In the genomic region with DNA sequence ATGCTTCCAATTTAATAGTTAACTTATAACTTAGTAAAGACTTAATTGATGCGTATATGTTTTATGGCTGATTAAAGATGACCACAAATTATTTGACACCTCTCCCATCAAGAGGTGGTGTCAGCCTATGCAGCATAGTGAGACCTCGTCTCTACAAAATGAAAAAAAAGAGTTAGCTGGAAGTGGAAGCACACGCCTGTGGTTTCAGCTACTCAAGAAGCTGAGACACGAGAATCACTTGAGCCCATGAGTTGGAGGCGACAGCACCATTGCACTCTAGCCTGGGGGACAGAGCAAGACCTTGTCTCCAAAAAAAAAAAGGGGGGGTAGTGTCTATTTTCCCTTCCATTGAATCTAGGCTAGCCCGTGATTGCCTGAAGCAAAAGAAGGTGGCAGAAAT, we compare ENCODE assay signal across 32 cellular contexts.
A peak's percentile ranks its signal among the peaks of the same experiment; 100 is the strongest.
DNase-seq lines count a peak whose midpoint lies in the region; ATAC-seq and TF ChIP-seq lines count a peak whose summit lies in the region.
"Had no signal": no experiment of that assay in that cellular context is flagged by ENCODE, and none has a peak within 500 bp of the region (broad histone marks: within the 10 kb centered on the region; RNA-seq: fewer than 3 reads in every experiment).

No MANE protein-coding gene starts in this region.

- TF ChIP-seq CTCF in HFFc6 (IDR thresholded peaks at IDR 0.05) = no peak

- no peaks in the 10 kb centered on the region for H3K36me3 ChIP-seq in CD4-positive, alpha-beta memory T cell (ENCODE audit: insufficient read depth, low read length)
- H3K36me3 ChIP-seq: BE2C, BLaER1 had no signal

- POLR2A ChIA-PET in CD4-positive, alpha-beta memory T cell (lab: Charles Lee; ENCODE audit: partially characterized antibody) = interaction anchor here (0.8 kb wide), 1 partner anchor 194 kb away, joined by 3 read pairs; the partner anchor contains the start of gene YME1L1

- no peaks in the 10 kb centered on the region for H3K27me3 ChIP-seq in CD4-positive, alpha-beta memory T cell (ENCODE audit: insufficient read depth, low read length)
- H3K27me3 ChIP-seq: BE2C; BLaER1; BLaER1 treated with 17β-estradiol and CSF1 and Interleukin-3, amounts not matched to agents 10 nM and 100 nM had no signal

- DNase-seq in CD4-positive, alpha-beta memory T cell = no peak
- DNase-seq in T-helper 17 cell (no peak), glomerular visceral epithelial cell (ENCODE audit: extremely low spot score) (peak; percentile 6), HK-2 (ENCODE audit: unreplicated experiment) (no peak), HFFc6 (no peak)
- DNase-seq: 8988T; ACHN; AML-193; BE2C; C1 segment of cervical spinal cord; Caco-2; Calu3; CD4-positive, alpha-beta T cell; CD4-positive, CD25-positive, alpha-beta regulatory T cell; CD8-positive, alpha-beta memory T cell; CD8-positive, alpha-beta T cell; COR-L47; DMS 273 treated with DMSO at 0.1 percent for 48 hours; DMS153; DMS53; DMS79; DMS79 treated with DMSO at 0.1 percent for 48 hours; DND-41; EL had no signal

- intact Hi-C loops in CD4-positive, alpha-beta memory T cell (cut with micrococcal nuclease) = no loop called here

- no peaks in the 10 kb centered on the region for H3K9me3 ChIP-seq in CD4-positive, alpha-beta memory T cell (ENCODE audit: control insufficient read depth in 1 of 2, low read length in 2 of 2)
- H3K9me3 ChIP-seq in T-helper 17 cell (ENCODE audit: control insufficient read depth, low read length, poor library complexity, severe bottlenecking) = no peaks in the 10 kb centered on the region
- H3K9me3 ChIP-seq: A549; BE2C; BLaER1; BLaER1 treated with 17β-estradiol and CSF1 and Interleukin-3, amounts not matched to agents 10 nM and 100 nM; Caco-2 had no signal

- H3K4me3 ChIP-seq in CD4-positive, alpha-beta memory T cell (ENCODE audit: low read length in 2 of 2) = no peak overlapping the region
- H3K4me3 ChIP-seq: A549; BLaER1; BLaER1 treated with 17β-estradiol and CSF1 and Interleukin-3, amounts not matched to agents 10 nM and 100 nM had no signal

- peaks cover 0 to 3% (median 0%) of the 10 kb centered on the region in 8 donors for H3K9me3 Mint-ChIP-seq in CD4-positive, alpha-beta memory T cell
- no peaks in the 10 kb centered on the region for H3K9me3 Mint-ChIP-seq in HFFc6
- H3K9me3 Mint-ChIP-seq: CD14-positive monocyte; CD4-positive, alpha-beta T cell; CD8-positive, alpha-beta memory T cell; CD8-positive, alpha-beta T cell had no signal

- no peaks in the 10 kb centered on the region for H3K27me3 Mint-ChIP-seq in CD4-positive, alpha-beta memory T cell
- H3K27me3 Mint-ChIP-seq in T-helper 17 cell = no peaks in the 10 kb centered on the region
- H3K27me3 Mint-ChIP-seq in HFFc6 (ENCODE audit: insufficient read depth) = peaks cover 10% of the 10 kb centered on the region
- H3K27me3 Mint-ChIP-seq: B cell; CD4-positive, alpha-beta T cell; CD4-positive, CD25-positive, alpha-beta regulatory T cell had no signal

- peaks cover 0 to 12% of the 10 kb centered on the region in 2 donors for H3K36me3 Mint-ChIP-seq in CD4-positive, alpha-beta memory T cell
- H3K36me3 Mint-ChIP-seq in T-helper 17 cell (ENCODE audit: low read depth) = peaks cover 2% of the 10 kb centered on the region
- H3K36me3 Mint-ChIP-seq in HFFc6 (ENCODE audit: low read depth) = no peaks in the 10 kb centered on the region
- H3K36me3 Mint-ChIP-seq: CD14-positive monocyte had no signal

- peaks cover 10 to 22% (median 20%) of the 10 kb centered on the region in 4 donors for H3K4me1 Mint-ChIP-seq in CD4-positive, alpha-beta memory T cell
- H3K4me1 Mint-ChIP-seq in T-helper 17 cell = peaks cover 9% of the 10 kb centered on the region
- H3K4me1 Mint-ChIP-seq in HFFc6 (ENCODE audit: low read depth) = no peaks in the 10 kb centered on the region
- H3K4me1 Mint-ChIP-seq: B cell, CD14-positive monocyte had no signal

- CTCF ChIA-PET in CD4-positive, alpha-beta memory T cell (lab: Charles Lee; ENCODE audit: partially characterized antibody) = interaction anchor here (0.6 to 0.7 kb wide), 3 partner anchors 9 to 1005 kb away, joined by 4 to 6 read pairs (median 4); no protein-coding TSS in a partner anchor

- H3K27ac ChIP-seq in CD4-positive, alpha-beta memory T cell (ENCODE audit: low read depth, low read length) = no peak overlapping the region
- H3K27ac ChIP-seq: 22Rv1; A549; BLaER1; BLaER1 treated with 17β-estradiol and CSF1 and Interleukin-3, amounts not matched to agents 10 nM and 100 nM; C4-2B had no signal

- peak overlapping the region in 2 of 7 donors; percentile 15 to 37 for H3K27ac Mint-ChIP-seq in CD4-positive, alpha-beta memory T cell
- H3K27ac Mint-ChIP-seq in T-helper 17 cell (peak overlapping the region; percentile 81), HFFc6 (no peak overlapping the region)
- H3K27ac Mint-ChIP-seq: B cell; CD4-positive, alpha-beta T cell; CD8-positive, alpha-beta T cell had no signal

- H3K4me1 ChIP-seq in CD4-positive, alpha-beta memory T cell (ENCODE audit: insufficient read depth, low read length) = peaks cover 12% of the 10 kb centered on the region
- H3K4me1 ChIP-seq: A549; BE2C; BLaER1; BLaER1 treated with 17β-estradiol and CSF1 and Interleukin-3, amounts not matched to agents 10 nM and 100 nM; Caco-2 had no signal

- H3K4me3 Mint-ChIP-seq in CD4-positive, alpha-beta memory T cell = peak overlapping the region in 7 of 8 donors; percentile 69 to 85 (median 78)
- no peak overlapping the region for H3K4me3 Mint-ChIP-seq in T-helper 17 cell
- no peak overlapping the region for H3K4me3 Mint-ChIP-seq in HFFc6
- H3K4me3 Mint-ChIP-seq: B cell; CD14-positive monocyte; CD8-positive, alpha-beta T cell had no signal

- ATAC-seq in T-helper 17 cell = no peak
- no peak for ATAC-seq in HG03045 (IDR thresholded peaks at IDR 0.05; ENCODE audit: unreplicated experiment)
- ATAC-seq: A549; CD8-positive, alpha-beta T cell had no signal

Comparison
In these comparisons a context has a peak if more than half of its experiments do, and no peak if none do; other contexts are left out.
1. H3K4me3 Mint-ChIP-seq: peak in CD4-positive, alpha-beta memory T cell (7 of 8); none in T-helper 17 cell (single experiment) and HFFc6 (single experiment).